ENCODE assay signal across 15 cellular contexts in the genomic region with DNA sequence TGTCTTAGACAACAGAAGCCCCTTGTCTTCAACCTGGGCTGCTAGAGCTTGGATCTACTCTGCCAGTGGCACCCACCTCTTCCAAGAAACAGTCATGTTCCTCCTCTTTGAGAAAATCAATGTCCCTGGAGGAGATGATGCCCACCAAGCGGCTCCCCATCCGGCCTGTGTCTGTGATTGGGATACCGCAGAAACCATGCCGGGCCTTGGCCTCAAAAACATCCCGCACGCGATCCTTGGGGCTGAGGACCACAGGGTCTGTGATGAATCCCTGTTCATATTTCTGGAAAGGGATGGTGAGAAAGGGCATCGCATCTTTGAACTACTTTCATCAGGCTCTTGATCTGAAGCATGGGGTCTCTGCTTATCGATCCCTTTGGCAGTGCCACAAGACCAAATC. TPM values are rescaled to one million over a fixed set of nuclear protein-coding genes. Genes with fewer than 3 reads are reported as not detected.
DNase-seq lines count a peak whose midpoint lies in the region; ATAC-seq, FAIRE-seq and TF ChIP-seq lines count a peak whose summit lies in the region.
"Had no signal": no experiment of that assay in that cellular context is flagged by ENCODE, and none has a peak within 500 bp of the region (broad histone marks: within the 10 kb centered on the region; RNA-seq: fewer than 3 reads in every experiment).

No MANE protein-coding gene starts in this region.

- in situ Hi-C loops in GM23248 (cut with MboI) (no loop called here), GM13977 (cut with MboI; ENCODE audit: low pct_unique_long_range_greater_than_20kb, low sequenced_read_pairs, unreplicated experiment) (no loop called here)

- no peak overlapping the region for H4K91ac ChIP-seq in mesenchymal stem cell (ENCODE audit: low read length)

- no peaks in the 10 kb centered on the region for H3K9me2 ChIP-seq in GM23248 (ENCODE audit: insufficient read depth)

- H2BK12ac ChIP-seq in mesenchymal stem cell (ENCODE audit: low read length in 2 of 2), result no peak overlapping the region

- H3K79me2 ChIP-seq in GM23248 (ENCODE audit: insufficient read depth), result peaks cover 66% of the 10 kb centered on the region

- no peaks in the 10 kb centered on the region for H3K9me3 Mint-ChIP-seq in activated CD8-positive, alpha-beta T cell treated with anti-CD3 and anti-CD28 coated beads, Interleukin-2, amount 10 ng/mL, durations not matched to agents 7 days and 5 days (ENCODE audit: insufficient read depth)

- H3K4me3 Mint-ChIP-seq in activated CD8-positive, alpha-beta T cell treated with anti-CD3 and anti-CD28 coated beads, Interleukin-2, amount 10 ng/mL, durations not matched to agents 7 days and 5 days, result peak overlapping the region; percentile 92

- H3K4me2 ChIP-seq in GM23248 (ENCODE audit: unreplicated experiment), result peak overlapping the region; percentile 98
- H3K4me2 ChIP-seq in mesenchymal stem cell (ENCODE audit: low read length, poor library complexity, severe bottlenecking), result no peak overlapping the region

- no peak overlapping the region for H3K18ac ChIP-seq in mesenchymal stem cell (ENCODE audit: low read depth in 1 of 2, low read length in 2 of 2)

- no peak for TF ChIP-seq CTCF in A673 (conservative IDR thresholded peaks at IDR 0.05; ENCODE audit: low read depth, low read length)
- no peak for TF ChIP-seq CTCF in GM13977 (IDR thresholded peaks at IDR 0.05; ENCODE audit: extremely low read depth, insufficient read depth, missing control alignments)

- no peaks in the 10 kb centered on the region for H4K20me1 ChIP-seq in GM23248 (ENCODE audit: insufficient read depth)

- POLR2A ChIA-PET in A673 (lab: Charles Lee; ENCODE audit: low non-redundant PET), result no interaction called here
- POLR2A ChIA-PET in activated CD8-positive, alpha-beta T cell treated with anti-CD3 and anti-CD28 coated beads, Interleukin-2, amount 10 ng/mL, durations not matched to agents 7 days and 5 days (lab: Charles Lee), result interaction anchor here (2.2 kb wide), 1 partner anchor 38 kb away, joined by 8 read pairs; the partner anchor contains the start of gene P4HTM

- no peak for DNase-seq in A673 (ENCODE audit: low spot score)
- DNase-seq in GM23248, result no peak
- DNase-seq in activated CD8-positive, alpha-beta T cell treated with anti-CD3 and anti-CD28 coated beads, Interleukin-2, amount 10 ng/mL, durations not matched to agents 7 days and 5 days, result no peak
- DNase-seq in mesenchymal stem cell, result no peak
- no peak for DNase-seq in HTR-8/SVneo (ENCODE audit: insufficient read length, low spot score)
- DNase-seq in GM13977 (ENCODE audit: low spot score), result no peak
- DNase-seq in dedifferentiated amniotic fluid mesenchymal stem cell (ENCODE audit: extremely low spot score), result no peak
- DNase-seq: KBM-7; NCI-H526 treated with DMSO at 0.1 percent for 48 hours; stimulated activated CD4-positive, alpha-beta T cell treated with anti-CD3 and anti-CD28 coated beads, Interleukin-1b, Interleukin-23, amount 100 ng/mL, for 48 hours; T1000 had no signal

- no peaks in the 10 kb centered on the region for H3K27me3 Mint-ChIP-seq in activated CD8-positive, alpha-beta T cell treated with anti-CD3 and anti-CD28 coated beads, Interleukin-2, amount 10 ng/mL, durations not matched to agents 7 days and 5 days (ENCODE audit: low read depth)

- no peak overlapping the region for H2BK120ac ChIP-seq in mesenchymal stem cell (ENCODE audit: low read depth, low read length)

- no peak overlapping the region for H3K23ac ChIP-seq in mesenchymal stem cell (ENCODE audit: low read length in 2 of 2)

- no peak overlapping the region for H3K14ac ChIP-seq in mesenchymal stem cell (ENCODE audit: low read length in 2 of 2)

- peak overlapping the region; percentile 96 for H3K27ac Mint-ChIP-seq in activated CD8-positive, alpha-beta T cell treated with anti-CD3 and anti-CD28 coated beads, Interleukin-2, amount 10 ng/mL, durations not matched to agents 7 days and 5 days

- H3K4me3 ChIP-seq in A673 (ENCODE audit: low read depth, low read length, poor library complexity, severe bottlenecking), result peak overlapping the region; percentile 66
- H3K4me3 ChIP-seq in GM23248, result 0 out of 2 replicates have a peak overlapping the region, but pooled peaks have one; percentile 95
- H3K4me3 ChIP-seq in mesenchymal stem cell (ENCODE audit: insufficient read depth in 1 of 2, low read depth in 1 of 2, low read length in 2 of 2), result peak overlapping the region in 1 of 2 experiments; percentile 92
- H3K4me3 ChIP-seq: mucosa of descending colon had no signal

- H3K4me1 ChIP-seq in A673 (ENCODE audit: insufficient read depth, low read length, poor library complexity, severe bottlenecking) (peaks cover 6% of the 10 kb centered on the region), GM23248 (ENCODE audit: insufficient read depth) (peaks cover 24% of the 10 kb centered on the region), mesenchymal stem cell (ENCODE audit: control insufficient read depth, insufficient read depth, low read depth, low read length) (peaks cover 16% of the 10 kb centered on the region)

- no peak overlapping the region for H2AK5ac ChIP-seq in mesenchymal stem cell (ENCODE audit: low read length, severe bottlenecking)

- ATAC-seq in activated CD8-positive, alpha-beta T cell treated with anti-CD3 and anti-CD28 coated beads, Interleukin-2, amount 10 ng/mL, durations not matched to agents 7 days and 5 days, result no peak
- no peak for ATAC-seq in GM19397 (IDR thresholded peaks at IDR 0.05; ENCODE audit: unreplicated experiment)
- ATAC-seq: mucosa of descending colon had no signal

- H3K27me3 ChIP-seq in A673 (replicated peaks; ENCODE audit: insufficient read depth, low read depth, low read length, poor library complexity), result no peaks in the 10 kb centered on the region
- H3K27me3 ChIP-seq in GM23248 (replicated peaks; ENCODE audit: insufficient read depth), result no peaks in the 10 kb centered on the region
- no peaks in the 10 kb centered on the region for H3K27me3 ChIP-seq in mesenchymal stem cell (ENCODE audit: control insufficient read depth in 1 of 2, insufficient read depth in 1 of 2, low read length in 2 of 2)

- H3K79me1 ChIP-seq in mesenchymal stem cell (replicated peaks; ENCODE audit: low read length, poor library complexity, severe bottlenecking), result peaks cover 37% of the 10 kb centered on the region

- H2AFZ ChIP-seq in GM23248 (no peak overlapping the region), mesenchymal stem cell (ENCODE audit: low read depth, low read length) (no peak overlapping the region)

- FAIRE-seq in HTR-8/SVneo (lab: Jason Lieb, UNC), result no peak
- FAIRE-seq: D721Med, frontal cortex had no signal

- no peak overlapping the region for H3K4ac ChIP-seq in mesenchymal stem cell (ENCODE audit: low read depth in 1 of 2, low read length in 2 of 2)

- BruUV-seq in A673 (replicated peaks; lab: Mats Ljungman, UMichigan), result no TSS peak

- peaks cover 65% of the 10 kb centered on the region for H3K4me1 Mint-ChIP-seq in activated CD8-positive, alpha-beta T cell treated with anti-CD3 and anti-CD28 coated beads, Interleukin-2, amount 10 ng/mL, durations not matched to agents 7 days and 5 days (ENCODE audit: low read depth)

- CTCF ChIA-PET in A673 (lab: Charles Lee), result no interaction called here
- CTCF ChIA-PET in activated CD8-positive, alpha-beta T cell treated with anti-CD3 and anti-CD28 coated beads, Interleukin-2, amount 10 ng/mL, durations not matched to agents 7 days and 5 days (lab: Charles Lee), result interaction anchor here (1.1 to 2.2 kb wide), 2 partner anchors 8 to 40 kb away, joined by 5 to 23 read pairs; no protein-coding TSS in a partner anchor

- peaks cover 86% of the 10 kb centered on the region for H3K36me3 Mint-ChIP-seq in activated CD8-positive, alpha-beta T cell treated with anti-CD3 and anti-CD28 coated beads, Interleukin-2, amount 10 ng/mL, durations not matched to agents 7 days and 5 days (ENCODE audit: low read depth)

- H3K36me3 ChIP-seq in A673 (ENCODE audit: insufficient read depth, low read length, poor library complexity, severe bottlenecking), result peaks cover 35% of the 10 kb centered on the region
- H3K36me3 ChIP-seq in GM23248 (ENCODE audit: low read depth), result peaks cover 33% of the 10 kb centered on the region
- peaks cover 85 to 88% of the 10 kb centered on the region in 2 experiments for H3K36me3 ChIP-seq in mesenchymal stem cell (ENCODE audit: control insufficient read depth in 1 of 2, insufficient read depth in 2 of 2, low read depth in 1 of 2, low read length in 2 of 2)

- no peaks in the 10 kb centered on the region for H3K9me3 ChIP-seq in A673 (ENCODE audit: low read depth, low read length, poor library complexity, severe bottlenecking)
- no peaks in the 10 kb centered on the region for H3K9me3 ChIP-seq in GM23248 (ENCODE audit: low read depth)
- H3K9me3 ChIP-seq in mesenchymal stem cell (ENCODE audit: control insufficient read depth, low read length), result no peaks in the 10 kb centered on the region
- H3K9me3 ChIP-seq: mucosa of descending colon had no signal

- 96 to 97% methylated on average over 9 of the region's 9 CpGs for whole genome bisulfite sequencing in GM23248 (ENCODE audit: low coverage in 1 of 2, low lambda C conversion rate in 2 of 2, missing lambda C conversion rate in 2 of 2), 2 experiments
- 99% methylated on average over 9 of the region's 9 CpGs for WGBS in mesenchymal stem cell

- intact Hi-C loops in A673 (cut with micrococcal nuclease; ENCODE audit: unreplicated experiment), result no loop called here

- H3K27ac ChIP-seq in A673 (ENCODE audit: low read depth, low read length, poor library complexity, severe bottlenecking) (no peak overlapping the region), GM23248 (peak overlapping the region; percentile 73; the same call in 1 of the 2 replicates), mesenchymal stem cell (ENCODE audit: low read length, poor library complexity, severe bottlenecking) (no peak overlapping the region)

- H3K9ac ChIP-seq in GM23248 (0 out of 2 replicates have a peak overlapping the region, but pooled peaks have one; percentile 95), mesenchymal stem cell (ENCODE audit: low read length) (peak overlapping the region; percentile 95)

- H2BK15ac ChIP-seq in mesenchymal stem cell (ENCODE audit: low read depth, poor library complexity, severe bottlenecking), result no peak overlapping the region

- peaks cover 78% of the 10 kb centered on the region for H3F3A ChIP-seq in GM23248 (ENCODE audit: insufficient read depth)

- H4K8ac ChIP-seq in mesenchymal stem cell (ENCODE audit: low read length), result peak overlapping the region; percentile 28

- H2BK5ac ChIP-seq in mesenchymal stem cell (ENCODE audit: low read depth, low read length, poor library complexity, severe bottlenecking), result no peak overlapping the region

RNA-seq across cellular contexts. Expression of gene IMPDH2, which starts 1.6 kb away (rescaled TPM):
- total RNA-seq in A673 (2021), result 190 and 196 TPM in 2 replicates
- total RNA-seq in GM23248 (2014; rRNA removed; shearing (Covaris generic)), result 192 and 210 TPM in 2 replicates
- 121 and 128 TPM in 2 replicates for polyA plus RNA-seq in GM23248 (2016; fragmentation: Nextera tagmentation; extraction: Ambion mirVana)
- total RNA-seq in activated CD8-positive, alpha-beta T cell treated with anti-CD3 and anti-CD28 coated beads, Interleukin-2, amount 10 ng/mL, durations not matched to agents 7 days and 5 days, result 100 to 1,000 TPM; 227 to 229 TPM
- 136 TPM for polyA plus RNA-seq in mesenchymal stem cell (2013, experiment 1 of 2)
- polyA plus RNA-seq in mesenchymal stem cell (2013, experiment 2 of 2), result 134 TPM

RNA-seq across cellular contexts. Expression of gene NDUFAF3, which starts 5.7 kb away (rescaled TPM):
- 36.6 and 39.1 TPM in 2 replicates for total RNA-seq in A673 (2021)
- total RNA-seq in GM23248 (2014; rRNA removed; shearing (Covaris generic)), result 129 and 132 TPM in 2 replicates
- polyA plus RNA-seq in GM23248 (2016; fragmentation: Nextera tagmentation; extraction: Ambion mirVana), result 211 and 218 TPM in 2 replicates
- 10 to 100 TPM; 92.1 to 93.7 TPM for total RNA-seq in activated CD8-positive, alpha-beta T cell treated with anti-CD3 and anti-CD28 coated beads, Interleukin-2, amount 10 ng/mL, durations not matched to agents 7 days and 5 days
- 113 TPM for polyA plus RNA-seq in mesenchymal stem cell (2013, experiment 1 of 2)
- 116 TPM for polyA plus RNA-seq in mesenchymal stem cell (2013, experiment 2 of 2)

RNA-seq across cellular contexts. Expression of gene DALRD3, which starts 9.3 kb away (rescaled TPM):
- 13.2 and 15.8 TPM in 2 replicates for total RNA-seq in A673 (2021)
- 65.3 and 88.9 TPM in 2 replicates for total RNA-seq in GM23248 (2014; rRNA removed; shearing (Covaris generic))
- 40.2 and 43.3 TPM in 2 replicates for polyA plus RNA-seq in GM23248 (2016; fragmentation: Nextera tagmentation; extraction: Ambion mirVana)
- total RNA-seq in activated CD8-positive, alpha-beta T cell treated with anti-CD3 and anti-CD28 coated beads, Interleukin-2, amount 10 ng/mL, durations not matched to agents 7 days and 5 days, result 10 to 100 TPM; 24.7 to 25.4 TPM
- 35.4 TPM for polyA plus RNA-seq in mesenchymal stem cell (2013, experiment 1 of 2)
- polyA plus RNA-seq in mesenchymal stem cell (2013, experiment 2 of 2), result 34.8 TPM

RNA-seq across cellular contexts. Expression of gene WDR6, which starts 20.4 kb away (rescaled TPM):
- 88.5 and 93.7 TPM in 2 replicates for total RNA-seq in A673 (2021)
- total RNA-seq in GM23248 (2014; rRNA removed; shearing (Covaris generic)), result 56.1 and 60.8 TPM in 2 replicates
- 50.3 and 51.3 TPM in 2 replicates for polyA plus RNA-seq in GM23248 (2016; fragmentation: Nextera tagmentation; extraction: Ambion mirVana)
- 100 to 1,000 TPM; 134 to 140 TPM for total RNA-seq in activated CD8-positive, alpha-beta T cell treated with anti-CD3 and anti-CD28 coated beads, Interleukin-2, amount 10 ng/mL, durations not matched to agents 7 days and 5 days
- 54.8 TPM for polyA plus RNA-seq in mesenchymal stem cell (2013, experiment 1 of 2)
- 51.7 TPM for polyA plus RNA-seq in mesenchymal stem cell (2013, experiment 2 of 2)

RNA-seq across cellular contexts. Expression of gene P4HTM, which starts 37.6 kb away (rescaled TPM):
- 13.3 and 14.9 TPM in 2 replicates for total RNA-seq in A673 (2021)
- total RNA-seq in GM23248 (2014; rRNA removed; shearing (Covaris generic)), result 38.3 and 53.6 TPM in 2 replicates
- 29.7 and 30.4 TPM in 2 replicates for polyA plus RNA-seq in GM23248 (2016; fragmentation: Nextera tagmentation; extraction: Ambion mirVana)
- 10 to 100 TPM; 35.2 to 39.6 TPM for total RNA-seq in activated CD8-positive, alpha-beta T cell treated with anti-CD3 and anti-CD28 coated beads, Interleukin-2, amount 10 ng/mL, durations not matched to agents 7 days and 5 days
- polyA plus RNA-seq in mesenchymal stem cell (2013, experiment 1 of 2), result 19.1 TPM
- 19.3 TPM for polyA plus RNA-seq in mesenchymal stem cell (2013, experiment 2 of 2)
